Comparison of ENCODE assay signal across 8 cellular contexts in the genomic region with DNA sequence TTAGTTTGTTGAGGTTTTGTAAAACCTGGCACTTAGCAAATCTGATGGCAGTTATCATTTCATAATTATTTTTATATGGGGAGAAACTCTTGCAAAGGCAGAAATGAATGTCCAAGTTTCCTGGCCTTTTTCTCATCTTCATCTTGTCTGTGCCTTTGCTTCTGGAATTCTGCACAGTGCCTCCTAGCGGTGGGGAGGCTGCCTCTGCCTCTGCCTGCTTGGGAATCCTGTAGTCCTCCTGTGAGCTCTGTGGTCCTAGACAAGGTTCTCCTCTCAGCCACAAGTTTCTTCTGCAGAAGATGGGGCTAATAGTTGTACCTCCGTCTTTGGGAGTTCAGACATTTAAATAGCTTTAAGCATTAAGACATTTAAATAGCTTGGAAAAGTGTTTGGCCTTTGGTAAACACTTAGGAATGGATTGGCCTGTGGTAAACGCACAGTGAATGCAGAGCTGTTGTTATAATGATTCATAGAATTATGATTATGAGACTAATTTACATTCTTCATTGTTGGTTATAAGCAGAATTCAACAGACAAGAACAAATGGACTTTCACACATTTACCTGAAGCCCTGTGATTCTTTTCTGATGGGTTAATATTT.
DNase-seq lines count a peak whose midpoint lies in the region; ATAC-seq, FAIRE-seq and TF ChIP-seq lines count a peak whose summit lies in the region.

No MANE protein-coding gene starts in this region.

- no peak for ATAC-seq in Right ventricle myocardium superior (ENCODE audit: poor library complexity)
- ATAC-seq in foreskin keratinocyte = peak; percentile 54

- no peak overlapping the region for H3K4me3 ChIP-seq in left ventricle myocardium inferior

- no peak for FAIRE-seq in urothelium cell line (lab: Jason Lieb, UNC)

- TF ChIP-seq CTCF in left ventricle myocardium inferior (IDR thresholded peaks at IDR 0.05; ENCODE audit: borderline replicate concordance) = peak; percentile 43
- TF ChIP-seq CTCF in foreskin keratinocyte (conservative IDR thresholded peaks at IDR 0.05) = peak; percentile 60

- H3K27ac ChIP-seq in left ventricle myocardium inferior (replicated peaks) (no peak overlapping the region), foreskin keratinocyte (no peak overlapping the region)

- H3K27me3 ChIP-seq in left ventricle myocardium inferior (ENCODE audit: low read depth) = no peaks in the 10 kb centered on the region
- no peaks in the 10 kb centered on the region for H3K27me3 ChIP-seq in foreskin keratinocyte

- H3K4me1 ChIP-seq in left ventricle myocardium inferior = no peaks in the 10 kb centered on the region
- H3K4me1 ChIP-seq in foreskin keratinocyte = no peaks in the 10 kb centered on the region

- no peaks in the 10 kb centered on the region for H3K9me3 ChIP-seq in left ventricle myocardium inferior (replicated peaks)

- DNase-seq in left ventricle myocardium inferior (no peak), Right ventricle myocardium superior (no peak), SHP77 (lab: John Stamatoyannopoulos, UW) (peak; percentile 15 to 43), foreskin keratinocyte (peak in 1 of 2 donors; percentile 2), urothelium cell line (ENCODE audit: low spot score) (peak; percentile 38), midbrain (lab: John Stamatoyannopoulos, UW) (no peak), hippocampal formation (lab: John Stamatoyannopoulos, UW) (no peak)
- DNase-seq in stimulated activated CD4-positive, alpha-beta T cell treated with anti-CD3 and anti-CD28 coated beads, Interleukin-12 subunit alpha, Interleukin-12 subunit beta, amount 100 ng/mL, for 4 hours = no peak

- H3K36me3 ChIP-seq in left ventricle myocardium inferior = peaks cover 74% of the 10 kb centered on the region

- intact Hi-C loops in left ventricle myocardium inferior (cut with micrococcal nuclease) (no loop called here), Right ventricle myocardium superior (cut with DNase I) (no loop called here)

Comparison
In these comparisons a context has a peak if more than half of its experiments do, and no peak if none do; other contexts are left out.
1. DNase-seq: peak in SHP77 (2 of 2) and urothelium cell line (single experiment); none in left ventricle myocardium inferior (single experiment), Right ventricle myocardium superior (single experiment), stimulated activated CD4-positive, alpha-beta T cell treated with anti-CD3 and anti-CD28 coated beads, Interleukin-12 subunit alpha, Interleukin-12 subunit beta, amount 100 ng/mL, for 4 hours (single experiment), midbrain (single experiment) and hippocampal formation (0 of 2).